Comparison of ENCODE assay signal across 18 cellular contexts in the genomic region with DNA sequence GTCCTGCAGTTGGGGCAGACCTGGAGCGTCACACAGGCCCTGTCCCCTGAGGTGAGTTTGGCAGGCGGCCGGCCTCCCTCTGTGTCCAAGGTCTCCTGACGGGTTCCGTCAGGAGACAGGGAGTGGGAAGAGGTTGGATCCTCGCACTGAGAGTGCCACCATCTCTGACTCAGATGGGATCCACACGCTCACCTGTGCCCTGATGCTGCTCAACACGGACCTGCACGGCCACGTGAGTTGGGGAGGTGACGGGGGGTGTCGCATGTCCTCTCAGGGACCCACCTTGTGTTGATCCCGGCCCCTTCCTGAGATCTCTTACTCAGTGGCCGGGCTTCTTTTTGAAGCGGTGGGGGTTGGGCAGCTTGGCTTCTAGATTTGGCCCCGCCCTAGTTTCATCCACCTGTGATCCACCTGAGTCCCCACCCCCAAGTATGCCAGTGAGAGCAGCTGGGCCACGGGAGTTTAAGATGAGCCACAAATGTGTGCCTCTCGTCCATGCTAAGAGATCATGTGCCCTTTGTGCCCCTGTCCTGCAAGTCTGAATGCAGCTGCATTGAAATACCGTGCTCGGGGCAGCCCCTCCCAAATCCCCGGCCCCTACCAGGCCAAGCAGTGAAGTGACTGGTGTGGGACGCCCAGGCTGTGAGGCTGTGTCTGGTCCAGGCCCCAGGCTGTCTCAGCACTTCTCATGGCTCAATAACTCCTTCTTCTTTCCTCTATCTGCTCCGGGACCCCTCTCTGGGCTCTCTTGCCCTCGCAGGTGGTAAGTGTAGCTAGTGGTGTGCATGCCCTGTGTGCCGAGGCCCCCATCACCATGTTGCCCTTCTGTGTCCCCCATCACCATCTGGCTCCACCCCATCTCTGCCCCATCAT. TPM values are rescaled to one million over a fixed set of nuclear protein-coding genes. Genes with fewer than 3 reads are reported as not detected.
"Had no signal": no experiment of that assay in that cellular context is flagged by ENCODE, and none has a peak within 500 bp of the region (broad histone marks: within the 10 kb centered on the region; RNA-seq: fewer than 3 reads in every experiment).

No MANE protein-coding gene starts in this region.

- H3K9me3 ChIP-seq: prostate gland had no signal

- H2AFZ ChIP-seq: neural progenitor cell had no signal

- ATAC-seq: activated naive CD4-positive, alpha-beta T cell treated with anti-CD3 and anti-CD28 coated beads, Interleukin-2, amount 50 U/mL, for 72 hours; heart left ventricle; left colon; lower lobe of right lung; stimulated activated naive CD8-positive, alpha-beta T cell treated with anti-CD3 and anti-CD28 coated beads, Interleukin-15, Interleukin-2, amounts not matched to agents 100 U/mL and 50 U/mL, for 24 hours had no signal

- H3K27ac Mint-ChIP-seq: activated B cell treated with CpG ODN at 0.5 μM for 24 hours; activated CD4-positive, alpha-beta memory T cell treated with anti-CD3 and anti-CD28 coated beads, Interleukin-2, amount 10 ng/mL, durations not matched to agents 7 days and 5 days; activated naive CD4-positive, alpha-beta T cell treated with anti-CD3 and anti-CD28 coated beads, Interleukin-2, amount 50 U/mL, for 72 hours; naive B cell; neural progenitor cell had no signal

- H3K36me3 ChIP-seq: cardiac muscle cell, gastroesophageal sphincter, heart left ventricle, lower lobe of right lung, neural progenitor cell, prostate gland had no signal

- H3K4me1 Mint-ChIP-seq: activated B cell treated with CpG ODN at 0.5 μM for 24 hours; activated CD4-positive, alpha-beta memory T cell treated with anti-CD3 and anti-CD28 coated beads, Interleukin-2, amount 10 ng/mL, durations not matched to agents 7 days and 5 days; naive B cell; neural progenitor cell had no signal

- H3K4me2 ChIP-seq: neural progenitor cell had no signal

- H3K4me3 Mint-ChIP-seq: activated B cell treated with CpG ODN at 0.5 μM for 24 hours; activated CD4-positive, alpha-beta memory T cell treated with anti-CD3 and anti-CD28 coated beads, Interleukin-2, amount 10 ng/mL, durations not matched to agents 7 days and 5 days; naive B cell; neural progenitor cell had no signal

- H3K4me1 ChIP-seq: gastroesophageal sphincter, heart left ventricle, lower lobe of right lung, neural progenitor cell, prostate gland had no signal

- H3K4me3 ChIP-seq: cardiac muscle cell, gastroesophageal sphincter, heart left ventricle, lower lobe of right lung, neural progenitor cell, prostate gland had no signal

- H3K27ac ChIP-seq: cardiac muscle cell, epithelial cell of prostate, gastroesophageal sphincter, heart left ventricle, lower lobe of right lung, neural progenitor cell, prostate gland had no signal

- DNase-seq: activated B cell treated with CpG ODN at 0.5 μM for 24 hours; activated CD4-positive, alpha-beta memory T cell treated with anti-CD3 and anti-CD28 coated beads, Interleukin-2, amount 10 ng/mL, durations not matched to agents 7 days and 5 days; activated CD4-positive, alpha-beta T cell treated with anti-CD3 and anti-CD28 coated beads for 48 hours; amniotic stem cell; heart left ventricle; left colon; lower lobe of right lung; mesendoderm; naive B cell; stimulated activated CD4-positive, alpha-beta T cell treated with anti-CD3 and anti-CD28 coated beads, Interleukin-4, amount 100 ng/mL, for 24 hours; stimulated activated naive CD8-positive, alpha-beta T cell treated with anti-CD3 and anti-CD28 coated beads, Interleukin-15, Interleukin-2, amounts not matched to agents 100 U/mL and 50 U/mL, for 24 hours; T-helper 1 cell had no signal

- H3K27me3 ChIP-seq: cardiac muscle cell, heart left ventricle had no signal

- H3K36me3 Mint-ChIP-seq: neural progenitor cell had no signal

RNA-seq across cellular contexts. Expression of gene PSD2, which starts 27.2 kb away (rescaled TPM):
- total RNA-seq: activated B cell treated with CpG ODN at 0.5 μM for 24 hours; activated CD4-positive, alpha-beta memory T cell treated with anti-CD3 and anti-CD28 coated beads, Interleukin-2, amount 10 ng/mL, durations not matched to agents 7 days and 5 days; activated naive CD4-positive, alpha-beta T cell treated with anti-CD3 and anti-CD28 coated beads, Interleukin-2, amount 50 U/mL, for 72 hours; lower lobe of right lung had no signal
